Comparison of ENCODE assay signal across 23 cellular contexts in genomic region chr13:83281666-83282065, GRCh38.
"Had no signal": no experiment of that assay in that cellular context is flagged by ENCODE, and none has a peak within 500 bp of the region (broad histone marks: within the 10 kb centered on the region; RNA-seq: fewer than 3 reads in every experiment).

No MANE protein-coding gene starts in this region.

- H3K27ac ChIP-seq: hepatocyte, neutrophil, parathyroid adenoma, right atrium auricular region, thoracic aorta, transverse colon, upper lobe of right lung, uterus had no signal

- FAIRE-seq: frontal cortex, kidney had no signal

- H3K27me3 ChIP-seq: hepatocyte, neutrophil, right atrium auricular region, transverse colon, upper lobe of right lung, uterus had no signal

- H3K36me3 ChIP-seq: neutrophil, right atrium auricular region, thoracic aorta, transverse colon, upper lobe of right lung, uterus had no signal

- H3K79me2 ChIP-seq: hepatocyte, parathyroid adenoma had no signal

- H3K4me2 ChIP-seq: hepatocyte had no signal

- H3K9me3 ChIP-seq: neutrophil, right atrium auricular region, thoracic aorta, upper lobe of right lung, uterus had no signal

- H3K4me3 ChIP-seq: hepatocyte, lung, right atrium auricular region, skin epidermis, thoracic aorta, transverse colon, upper lobe of right lung, uterus had no signal

- ATAC-seq: effector memory CD8-positive, alpha-beta T cell; left lobe of liver; natural killer cell treated with Interleukin-12 subunit alpha and Interleukin-12 subunit beta and Interleukin-15 and Interleukin-18, amount 100 ng/mL, for 72 hours; sciatic nerve; stimulated activated naive B cell treated with anti-CD40 and anti-IgM and Interleukin-4, amounts not matched to agents 10 μg/mL and 1 μg/mL and 100 μg/mL, for 72 hours; upper lobe of right lung had no signal

- H2AFZ ChIP-seq: hepatocyte, parathyroid adenoma had no signal

- H3K4me1 ChIP-seq: parathyroid adenoma, right atrium auricular region, transverse colon, upper lobe of right lung, uterus had no signal

- H3K9ac ChIP-seq: parathyroid adenoma had no signal

- DNase-seq: cerebellar nuclear complex; cortex of kidney; effector memory CD8-positive, alpha-beta T cell; head of caudate nucleus; kidney; naive B cell; stimulated activated CD4-positive, alpha-beta T cell treated with anti-CD3 and anti-CD28 coated beads, Interleukin-15, amount 100 ng/mL, for 24 hours; stimulated activated CD4-positive, alpha-beta T cell treated with anti-CD3 and anti-CD28 coated beads, Interleukin-2, amount 100 ng/mL, for 48 hours; stimulated activated naive B cell treated with anti-CD40 and anti-IgM and Interleukin-4, amounts not matched to agents 10 μg/mL and 1 μg/mL and 100 μg/mL, for 72 hours; transverse colon; upper lobe of right lung; uterus had no signal
